8 cellular contexts compared by ENCODE assay signal in the genomic region with DNA sequence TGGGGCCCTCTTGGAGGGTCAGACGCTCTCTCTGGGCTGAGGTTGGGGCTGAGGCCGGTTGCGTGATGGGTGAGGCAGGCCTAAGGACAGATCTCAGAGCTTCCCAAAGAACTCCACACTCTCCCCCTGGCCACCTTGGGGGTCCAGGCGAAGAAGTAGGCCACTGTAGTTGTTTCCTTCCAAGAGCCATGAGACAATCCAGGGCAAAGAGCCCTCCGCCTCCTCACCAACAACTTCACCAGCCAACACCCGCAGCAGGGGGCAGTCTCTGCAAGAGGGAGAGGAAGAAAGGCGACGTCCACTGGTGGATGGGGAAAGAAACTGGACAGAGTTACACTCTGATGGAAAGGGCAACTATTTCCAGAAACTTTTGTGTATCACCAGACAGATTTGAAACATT. TPM values are rescaled to one million over a fixed set of nuclear protein-coding genes. Genes with fewer than 3 reads are reported as not detected.
DNase-seq lines count a peak whose midpoint lies in the region; ATAC-seq lines count a peak whose summit lies in the region.
"Had no signal": no experiment of that assay in that cellular context is flagged by ENCODE, and none has a peak within 500 bp of the region (broad histone marks: within the 10 kb centered on the region; RNA-seq: fewer than 3 reads in every experiment).

No MANE protein-coding gene starts in this region.

- intact Hi-C loops in left cardiac atrium (cut with DNase I) = no loop called here

- ATAC-seq in left cardiac atrium = peak; percentile 56 to 60
- no peak for ATAC-seq in GM21619 (IDR thresholded peaks at IDR 0.05; ENCODE audit: unreplicated experiment)
- ATAC-seq in HG03025 (IDR thresholded peaks at IDR 0.05; ENCODE audit: low FRiP score, unreplicated experiment) = no peak

- DNase-seq in AG08395 (ENCODE audit: low spot score) (peak; percentile 63), NOMO-1 (lab: John Stamatoyannopoulos, UW; ENCODE audit: unreplicated experiment in 2 of 2) (peak; percentile 45 to 53), left cardiac atrium (peak; percentile 57)
- no peak for DNase-seq in activated T-cell treated with anti-CD3 and anti-CD28 coated beads, Interleukin-2, amount 50 U/mL, for 1 hour
- DNase-seq: GDM1, NCI-H2081 had no signal

RNA-seq across cellular contexts. Expression of gene SLC35A4, which starts 10.7 kb away (rescaled TPM):
- total RNA-seq in left cardiac atrium = 10 to 100 TPM; 70.3 to 79.3 TPM

RNA-seq across cellular contexts. Expression of gene APBB3, which starts 10.9 kb away (rescaled TPM):
- 10 to 100 TPM; 11.4 to 14.3 TPM for total RNA-seq in left cardiac atrium

RNA-seq across cellular contexts. Expression of gene SRA1, which starts 18.0 kb away (rescaled TPM):
- total RNA-seq in left cardiac atrium = 10 to 100 TPM; 24.9 to 37.4 TPM

RNA-seq across cellular contexts. Expression of gene EIF4EBP3, which starts 27.8 kb away (rescaled TPM):
- 10 to 100 TPM in 1 of 2 donors, 1 to 10 TPM in 1; 8.8 to 11.5 TPM for total RNA-seq in left cardiac atrium

RNA-seq across cellular contexts. Expression of gene CD14, which starts 57.7 kb away (rescaled TPM):
- total RNA-seq in left cardiac atrium = 100 to 1,000 TPM in 1 of 2 donors, 10 to 100 TPM in 1; 73.9 to 107 TPM

Comparison
In these comparisons a context has a peak if more than half of its experiments do, and no peak if none do; other contexts are left out.
1. ATAC-seq: peak in left cardiac atrium (2 of 2); none in GM21619 (single experiment) and HG03025 (single experiment).